In genomic region chr10:8596929-8597472, GRCh38 we compare ENCODE assay signal across 23 cellular contexts.
"Had no signal": no experiment of that assay in that cellular context is flagged by ENCODE, and none has a peak within 500 bp of the region (broad histone marks: within the 10 kb centered on the region; RNA-seq: fewer than 3 reads in every experiment).

No MANE protein-coding gene starts in this region.

- H3K4me1 ChIP-seq: ascending aorta, uterus had no signal

- H3K27me3 ChIP-seq: ascending aorta, esophagus squamous epithelium had no signal

- H3K27ac ChIP-seq: ascending aorta, esophagus squamous epithelium, thoracic aorta, uterus, VCaP had no signal

- H3K9me3 ChIP-seq: ascending aorta, esophagus squamous epithelium, thoracic aorta, uterus had no signal

- FAIRE-seq: colon, endometrium, small intestine had no signal

- H3K4me3 Mint-ChIP-seq: activated naive CD4-positive, alpha-beta T cell treated with anti-CD3 and anti-CD28 coated beads for 36 hours; activated naive CD8-positive, alpha-beta T cell treated with anti-CD3 and anti-CD28 coated beads, Interleukin-2, amount 50 U/mL, for 24 hours; nephron; stimulated activated naive CD8-positive, alpha-beta T cell treated with anti-CD3 and anti-CD28 coated beads, Interleukin-15, amount 100 ng/mL, for 72 hours had no signal

- DNase-seq: activated CD4-positive, alpha-beta T cell treated with anti-CD3 and anti-CD28 coated beads for 1 hour; activated CD4-positive, alpha-beta T cell treated with anti-CD3 and anti-CD28 coated beads, Interleukin-2, amount 50 U/mL, for 4 hours; activated naive CD4-positive, alpha-beta T cell treated with anti-CD3 and anti-CD28 coated beads for 36 hours; activated naive CD8-positive, alpha-beta T cell treated with anti-CD3 and anti-CD28 coated beads, Interleukin-2, amount 50 U/mL, for 24 hours; caudate nucleus; esophagus squamous epithelium; hypothalamus; left ventricle myocardium superior; mesenchymal stem cell; nucleus accumbens; right cardiac atrium; small intestine; stimulated activated naive CD8-positive, alpha-beta T cell treated with anti-CD3 and anti-CD28 coated beads, Interleukin-15, amount 100 ng/mL, for 72 hours; T-helper 1 cell; uterus had no signal

- H3K4me3 ChIP-seq: ascending aorta, esophagus squamous epithelium, thoracic aorta, uterus had no signal

- H3K4me1 Mint-ChIP-seq: nephron; stimulated activated naive CD8-positive, alpha-beta T cell treated with anti-CD3 and anti-CD28 coated beads, Interleukin-15, amount 100 ng/mL, for 72 hours had no signal

- H3K27ac Mint-ChIP-seq: activated naive CD4-positive, alpha-beta T cell treated with anti-CD3 and anti-CD28 coated beads for 36 hours; activated naive CD8-positive, alpha-beta T cell treated with anti-CD3 and anti-CD28 coated beads, Interleukin-2, amount 50 U/mL, for 24 hours; activated T-helper 2 cell treated with anti-CD3 and anti-CD28 coated beads, Interferon-gamma antibody, Interleukin-2, Interleukin-4, amounts not matched to agents 10 μg/mL and 5 μg/mL and 100 μg/mL, durations not matched to agents 14 hours and 24 hours and 36 hours; nephron; progenitor cell of endocrine pancreas; stimulated activated naive CD8-positive, alpha-beta T cell treated with anti-CD3 and anti-CD28 coated beads, Interleukin-15, amount 100 ng/mL, for 72 hours had no signal

- H3K9me3 Mint-ChIP-seq: activated naive CD4-positive, alpha-beta T cell treated with anti-CD3 and anti-CD28 coated beads for 36 hours; activated naive CD8-positive, alpha-beta T cell treated with anti-CD3 and anti-CD28 coated beads, Interleukin-2, amount 50 U/mL, for 24 hours; activated T-helper 2 cell treated with anti-CD3 and anti-CD28 coated beads, Interferon-gamma antibody, Interleukin-2, Interleukin-4, amounts not matched to agents 10 μg/mL and 5 μg/mL and 100 μg/mL, durations not matched to agents 14 hours and 24 hours and 36 hours; nephron; stimulated activated naive CD8-positive, alpha-beta T cell treated with anti-CD3 and anti-CD28 coated beads, Interleukin-15, amount 100 ng/mL, for 72 hours had no signal

- ATAC-seq: activated naive CD8-positive, alpha-beta T cell treated with anti-CD3 and anti-CD28 coated beads, Interleukin-2, amount 50 U/mL, for 24 hours; left ventricle myocardium superior; right cardiac atrium; stimulated activated naive CD8-positive, alpha-beta T cell treated with anti-CD3 and anti-CD28 coated beads, Interleukin-15, amount 100 ng/mL, for 72 hours had no signal

- H3K36me3 ChIP-seq: ascending aorta, esophagus squamous epithelium, thoracic aorta, uterus had no signal

- H3K27me3 Mint-ChIP-seq: stimulated activated naive CD8-positive, alpha-beta T cell treated with anti-CD3 and anti-CD28 coated beads, Interleukin-15, amount 100 ng/mL, for 72 hours had no signal
